In the genomic region with DNA sequence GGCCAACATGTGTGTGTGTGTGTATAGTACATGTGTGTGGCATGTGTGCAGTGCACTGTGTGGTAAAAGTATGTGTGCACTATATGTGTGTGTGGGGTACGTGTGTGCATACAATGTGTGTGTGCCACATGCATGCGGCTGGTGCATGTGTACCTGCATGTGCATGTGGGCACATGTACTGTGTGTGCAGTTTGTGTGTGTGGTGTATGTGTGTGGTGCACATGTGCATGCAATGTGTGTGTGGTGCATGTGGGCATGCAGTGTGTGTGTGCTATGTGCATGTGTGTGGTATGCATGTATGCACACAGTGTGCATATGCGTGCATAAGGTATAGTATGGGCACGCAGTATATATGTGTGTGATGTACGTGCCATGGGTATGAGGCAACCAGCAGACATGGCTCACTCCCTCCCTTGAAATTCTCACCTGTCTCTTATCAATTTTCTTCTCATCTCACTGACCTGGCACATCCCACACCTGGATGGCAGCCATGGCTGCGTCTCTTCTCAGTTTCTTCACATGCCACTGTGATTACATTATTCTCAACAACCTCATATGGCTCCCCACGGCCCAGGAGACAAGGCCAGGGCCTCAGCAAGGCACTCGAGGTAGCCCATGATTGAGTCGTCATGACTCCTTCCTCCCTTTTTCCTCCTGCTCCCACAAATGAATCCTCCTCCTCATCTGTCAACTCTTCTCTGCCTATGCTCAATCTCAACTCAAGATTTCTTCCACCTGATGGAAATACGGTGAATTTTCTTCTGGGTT, we compare ENCODE assay signal across 28 cellular contexts. TPM values are rescaled to one million over a fixed set of nuclear protein-coding genes. Genes with fewer than 3 reads are reported as not detected.
DNase-seq lines count a peak whose midpoint lies in the region; ATAC-seq, FAIRE-seq and TF ChIP-seq lines count a peak whose summit lies in the region.
"Had no signal": no experiment of that assay in that cellular context is flagged by ENCODE, and none has a peak within 500 bp of the region (broad histone marks: within the 10 kb centered on the region; RNA-seq: fewer than 3 reads in every experiment).

No MANE protein-coding gene starts in this region.

- H3K4me2 ChIP-seq in HepG2 (ENCODE audit: low read depth, low read length) (no peak overlapping the region), GM23248 (ENCODE audit: unreplicated experiment) (no peak overlapping the region)
- H3K4me2 ChIP-seq: smooth muscle cell had no signal

- H3K4me3 Mint-ChIP-seq in T-helper 17 cell: no peak overlapping the region
- H3K4me3 Mint-ChIP-seq in naive thymus-derived CD8-positive, alpha-beta T cell: no peak overlapping the region
- H3K4me3 Mint-ChIP-seq: activated CD4-positive, alpha-beta T cell treated with anti-CD3 and anti-CD28 coated beads, Interleukin-2, amount 10 ng/mL, durations not matched to agents 24 days and 14 days; CD14-positive monocyte; memory B cell; stimulated activated naive B cell treated with anti-CD40 and anti-IgM and Interleukin-4, amounts not matched to agents 10 μg/mL and 1 μg/mL and 100 μg/mL, for 72 hours had no signal

- no peaks in the 10 kb centered on the region for H3K27me3 Mint-ChIP-seq in T-helper 17 cell
- H3K27me3 Mint-ChIP-seq in naive thymus-derived CD8-positive, alpha-beta T cell: no peaks in the 10 kb centered on the region
- H3K27me3 Mint-ChIP-seq: activated CD4-positive, alpha-beta T cell treated with anti-CD3 and anti-CD28 coated beads, Interleukin-2, amount 10 ng/mL, durations not matched to agents 24 days and 14 days; memory B cell; stimulated activated naive B cell treated with anti-CD40 and anti-IgM and Interleukin-4, amounts not matched to agents 10 μg/mL and 1 μg/mL and 100 μg/mL, for 72 hours had no signal

- peaks cover 40% of the 10 kb centered on the region for H3K4me1 Mint-ChIP-seq in T-helper 17 cell
- H3K4me1 Mint-ChIP-seq in naive thymus-derived CD8-positive, alpha-beta T cell: peaks cover 38 to 74% (median 55%) of the 10 kb centered on the region in 4 donors
- H3K4me1 Mint-ChIP-seq: CD14-positive monocyte had no signal

- peaks cover 4% of the 10 kb centered on the region for H3K36me3 Mint-ChIP-seq in T-helper 17 cell (ENCODE audit: low read depth)
- peaks cover 0 to 43% (median 0%) of the 10 kb centered on the region in 3 donors for H3K36me3 Mint-ChIP-seq in naive thymus-derived CD8-positive, alpha-beta T cell

- TF ChIP-seq POLR2A in HepG2 (IDR thresholded peaks at IDR 0.05; ENCODE audit: insufficient read depth in 1 of 2, low read depth in 2 of 2, low read length in 2 of 2): no peak
- TF ChIP-seq POLR2A in right lobe of liver (IDR thresholded peaks at IDR 0.05): no peak

- H3K9me2 ChIP-seq in GM23248 (ENCODE audit: insufficient read depth): no peaks in the 10 kb centered on the region

- H3F3A ChIP-seq in GM23248 (ENCODE audit: insufficient read depth): no peaks in the 10 kb centered on the region

- no TSS peak for BruUV-seq in HepG2 (replicated peaks; lab: Mats Ljungman, UMichigan)

- H3K4me3 ChIP-seq in HepG2 (replicated peaks in 1 of 3; ENCODE audit: insufficient read depth in 1 of 3, low read depth in 2 of 3, low read length in 3 of 3): no peak overlapping the region
- no peak overlapping the region for H3K4me3 ChIP-seq in right lobe of liver
- no peak overlapping the region for H3K4me3 ChIP-seq in GM23248
- H3K4me3 ChIP-seq: heart left ventricle, smooth muscle cell, suprapubic skin, uterus had no signal

- H3K9me3 ChIP-seq in HepG2 (ENCODE audit: low read length) (no peaks in the 10 kb centered on the region), right lobe of liver (no peaks in the 10 kb centered on the region), T-helper 17 cell (ENCODE audit: control insufficient read depth, low read length, poor library complexity, severe bottlenecking) (no peaks in the 10 kb centered on the region), GM23248 (ENCODE audit: low read depth) (no peaks in the 10 kb centered on the region)
- H3K9me3 ChIP-seq: heart left ventricle, neutrophil, suprapubic skin, uterus had no signal

- no peak for TF ChIP-seq RAD21 in HepG2 (CRISPR knock-in tag; IDR thresholded peaks at IDR 0.05)

- no peak for FAIRE-seq in HepG2 (lab: Jason Lieb, UNC)
- FAIRE-seq: astrocyte, GM18507, H54 had no signal

- intact Hi-C loops in HepG2 (cut with micrococcal nuclease; ENCODE audit: unreplicated experiment): no loop called here
- intact Hi-C loops in right lobe of liver (cut with DNase I): no loop called here

- in situ Hi-C loops in HepG2 (cut with HindIII; ENCODE audit: extremely low pct_ligation_motif_present, low pct_unique_long_range_greater_than_20kb): no loop called here
- in situ Hi-C loops in GM23248 (cut with MboI): no loop called here

- H3K9me3 Mint-ChIP-seq in naive thymus-derived CD8-positive, alpha-beta T cell: no peaks in the 10 kb centered on the region
- H3K9me3 Mint-ChIP-seq: activated CD4-positive, alpha-beta T cell treated with anti-CD3 and anti-CD28 coated beads, Interleukin-2, amount 10 ng/mL, durations not matched to agents 24 days and 14 days; CD14-positive monocyte; memory B cell had no signal

- TF ChIP-seq EP300 in HepG2 (IDR thresholded peaks at IDR 0.05; ENCODE audit: low read depth in 2 of 2, low read length in 2 of 2): no peak
- no peak for TF ChIP-seq EP300 in HepG2 (CRISPR knock-in tag; IDR thresholded peaks at IDR 0.05; ENCODE audit: borderline replicate concordance)

- POLR2A ChIA-PET in HepG2 (lab: Yijun Ruan, JAX): no interaction called here
- POLR2A ChIA-PET in naive thymus-derived CD8-positive, alpha-beta T cell (lab: Charles Lee): no interaction called here

- peak overlapping the region; percentile 61 for H3K27ac Mint-ChIP-seq in T-helper 17 cell
- peak overlapping the region in 7 of 10 donors; percentile 28 to 87 (median 41) for H3K27ac Mint-ChIP-seq in naive thymus-derived CD8-positive, alpha-beta T cell
- H3K27ac Mint-ChIP-seq: memory B cell; stimulated activated naive B cell treated with anti-CD40 and anti-IgM and Interleukin-4, amounts not matched to agents 10 μg/mL and 1 μg/mL and 100 μg/mL, for 72 hours had no signal

- peaks cover 12% of the 10 kb centered on the region for H3K79me2 ChIP-seq in HepG2 (ENCODE audit: insufficient read depth, low read length)
- H3K79me2 ChIP-seq in GM23248 (ENCODE audit: insufficient read depth): peaks cover 97% of the 10 kb centered on the region

- H3K27me3 ChIP-seq in HepG2 (ENCODE audit: control insufficient read depth in 1 of 2, insufficient read depth in 2 of 2, low read length in 2 of 2): no peaks in the 10 kb centered on the region
- H3K27me3 ChIP-seq in right lobe of liver: no peaks in the 10 kb centered on the region
- H3K27me3 ChIP-seq in GM23248 (replicated peaks; ENCODE audit: insufficient read depth): no peaks in the 10 kb centered on the region
- H3K27me3 ChIP-seq: heart left ventricle, neutrophil, suprapubic skin, uterus had no signal

- H3K27ac ChIP-seq in HepG2 (ENCODE audit: extremely low read length, insufficient read depth, low read length) (no peak overlapping the region), right lobe of liver (no peak overlapping the region), GM23248 (no peak overlapping the region)
- H3K27ac ChIP-seq: neutrophil, suprapubic skin, uterus, VCaP had no signal

- H4K20me1 ChIP-seq in HepG2 (ENCODE audit: insufficient read depth, low read length): no peaks in the 10 kb centered on the region
- H4K20me1 ChIP-seq in GM23248 (ENCODE audit: insufficient read depth): 0 out of 2 replicates have a peak, but pooled peaks cover under 1% of the 10 kb centered on the region

- peaks cover 7% of the 10 kb centered on the region; the same call in 1 of the 2 replicates for H3K4me1 ChIP-seq in HepG2 (ENCODE audit: insufficient read depth, low read length)
- no peaks in the 10 kb centered on the region for H3K4me1 ChIP-seq in right lobe of liver
- H3K4me1 ChIP-seq in GM23248 (ENCODE audit: insufficient read depth): no peaks in the 10 kb centered on the region
- H3K4me1 ChIP-seq: suprapubic skin, uterus had no signal

- TF ChIP-seq CTCF in HepG2 (CRISPR knock-in tag; IDR thresholded peaks at IDR 0.05) (no peak), right lobe of liver (IDR thresholded peaks at IDR 0.05) (no peak)

- no peak overlapping the region for H3K9ac ChIP-seq in HepG2 (ENCODE audit: insufficient read depth, low read depth, low read length)
- no peak overlapping the region for H3K9ac ChIP-seq in GM23248

- ATAC-seq in HepG2 (no peak), right lobe of liver (no peak), T-helper 17 cell (no peak), GM18517 (IDR thresholded peaks at IDR 0.05; ENCODE audit: unreplicated experiment) (no peak), HG02840 (IDR thresholded peaks at IDR 0.05; ENCODE audit: low FRiP score, unreplicated experiment) (no peak)
- no peak for ATAC-seq in naive thymus-derived CD8-positive, alpha-beta T cell
- ATAC-seq: stimulated activated naive B cell treated with anti-CD40 and anti-IgM and Interleukin-4, amounts not matched to agents 10 μg/mL and 1 μg/mL and 100 μg/mL, for 72 hours had no signal

- 93% methylated on average over 10 of the region's 10 CpGs for WGBS in HepG2 (ENCODE audit: low lambda C conversion rate)
- 90% methylated on average over 6 of the region's 10 CpGs for WGBS in right lobe of liver (ENCODE audit: insufficient coverage, low coverage, low lambda C conversion rate, missing lambda C conversion rate)
- 77 to 87% methylated on average over 10 of the region's 10 CpGs for WGBS in GM23248 (ENCODE audit: low coverage in 1 of 2, low lambda C conversion rate in 2 of 2, missing lambda C conversion rate in 2 of 2), 2 experiments

- H3K36me3 ChIP-seq in HepG2 (replicated peaks in 1 of 2; ENCODE audit: control insufficient read depth in 1 of 2, insufficient read depth in 2 of 2, low read length in 2 of 2) (peaks cover 16 to 38% of the 10 kb centered on the region in 2 experiments; a peak in 4 of 5 replicates), right lobe of liver (no peaks in the 10 kb centered on the region), GM23248 (ENCODE audit: low read depth) (no peaks in the 10 kb centered on the region)
- H3K36me3 ChIP-seq: heart left ventricle, neutrophil, uterus had no signal

- CTCF ChIA-PET in HepG2 (lab: Yijun Ruan, JAX; ENCODE audit: low intra/inter-chr PET ratio, low total read pairs): no interaction called here

- no peak overlapping the region for H2AFZ ChIP-seq in HepG2 (ENCODE audit: low read length)
- no peak overlapping the region for H2AFZ ChIP-seq in GM23248

- no peak for DNase-seq in HepG2 (ENCODE audit: low spot score)
- DNase-seq in right lobe of liver: no peak
- DNase-seq in T-helper 17 cell: no peak
- no peak for DNase-seq in naive thymus-derived CD8-positive, alpha-beta T cell
- no peak for DNase-seq in GM23248
- DNase-seq: activated CD4-positive, alpha-beta T cell treated with anti-CD3 and anti-CD28 coated beads, Interleukin-2, amount 10 ng/mL, durations not matched to agents 24 days and 14 days; activated naive CD4-positive, alpha-beta T cell treated with anti-CD3 and anti-CD28 coated beads, Interleukin-2, amount 50 U/mL, for 16 hours; DMS153; GF-D8; NCI-H187; NCI-H2227 treated with DMSO at 0.1 percent for 48 hours; RPMI8226; stimulated activated CD4-positive, alpha-beta T cell treated with anti-CD3 and anti-CD28 coated beads, Interleukin-2, amount 100 ng/mL, for 24 hours; stimulated activated naive B cell treated with anti-CD40 and anti-IgM and Interleukin-4, amounts not matched to agents 10 μg/mL and 1 μg/mL and 100 μg/mL, for 72 hours; T-helper 2 cell; uterus had no signal

RNA-seq across cellular contexts. Expression of a gene that starts 57.0 kb away (rescaled TPM):
- total RNA-seq in HepG2 (2016; rRNA removed; fragmentation: Illumina TruSeq; extraction: Trizol) (49.9 and 54.6 TPM in 2 replicates), right lobe of liver (10 to 100 TPM; 24.4 to 47.1 (median 42.5) TPM), T-helper 17 cell (10 to 100 TPM; 61.4 to 69.2 TPM)
- total RNA-seq in HepG2 (2016; cell fraction: cytosol; rRNA removed; fragmentation: Illumina TruSeq; extraction: Trizol; ENCODE audit: low read depth): 13.4 and 14.8 TPM in 2 replicates
- 43.2 and 52.2 TPM in 2 replicates for total RNA-seq in HepG2 (2016; cell fraction: insoluble cytoplasmic fraction; rRNA removed; fragmentation: Illumina TruSeq; extraction: Trizol)
- total RNA-seq in HepG2 (2016; cell fraction: membrane; rRNA removed; fragmentation: Illumina TruSeq; extraction: Trizol): 11.7 and 13.3 TPM in 2 replicates
- total RNA-seq in HepG2 (2016; cell fraction: nucleus; rRNA removed; fragmentation: Illumina TruSeq; extraction: Trizol): 42.0 and 47.5 TPM in 2 replicates
- polyA plus RNA-seq in HepG2 (2011; rRNA removed) (20.8 and 25.4 TPM in 2 replicates), GM23248 (2016; fragmentation: Nextera tagmentation; extraction: Ambion mirVana) (79.1 and 82.4 TPM in 2 replicates)
- 21.8 and 27.6 TPM in 2 replicates for polyA plus RNA-seq in HepG2 (2011; cell fraction: cytosol; rRNA removed)
- 32.7 and 41.3 TPM in 2 replicates for polyA plus RNA-seq in HepG2 (2011; cell fraction: nucleus; rRNA removed)
- 27.9 and 29.4 TPM in 2 replicates for polyA plus RNA-seq in HepG2 (2012)
- polyA plus RNA-seq in HepG2 (2016; cell fraction: cytosol; fragmentation: Illumina TruSeq; extraction: Trizol; ENCODE audit: low read depth): 2.5 and 3.1 TPM in 2 replicates
- 30.1 and 34.3 TPM in 2 replicates for polyA plus RNA-seq in HepG2 (2016; cell fraction: insoluble cytoplasmic fraction; fragmentation: Illumina TruSeq; extraction: Trizol; ENCODE audit: low read depth)
- 5.2 and 6.4 TPM in 2 replicates for polyA plus RNA-seq in HepG2 (2016; cell fraction: membrane; fragmentation: Illumina TruSeq; extraction: Trizol; ENCODE audit: low read depth)
- 35.7 and 42.8 TPM in 2 replicates for polyA plus RNA-seq in HepG2 (2016; cell fraction: nucleus; fragmentation: Illumina TruSeq; extraction: Trizol; ENCODE audit: insufficient read depth, low read depth)
- 43.7 and 47.9 TPM in 2 replicates for polyA minus RNA-seq in HepG2 (2011; rRNA and poly(A)+ RNA removed; ENCODE audit: low replicate concordance)
- 19.5 and 27.3 TPM in 2 replicates for polyA minus RNA-seq in HepG2 (2011; cell fraction: cytosol; rRNA and poly(A)+ RNA removed)
- 36.7 and 44.8 TPM in 2 replicates for polyA minus RNA-seq in HepG2 (2011; cell fraction: nucleus; rRNA and poly(A)+ RNA removed)
- 100 to 1,000 TPM; 111 to 118 TPM for total RNA-seq in naive thymus-derived CD8-positive, alpha-beta T cell
- polyA plus RNA-seq in naive thymus-derived CD8-positive, alpha-beta T cell: 10 to 100 TPM; 54.6 to 69.4 (median 59.6) TPM
- total RNA-seq in GM23248 (2014; rRNA removed; shearing (Covaris generic)): 49.2 and 56.7 TPM in 2 replicates
